In genomic region chr7:1758417-1758858, GRCh38 we compare ENCODE assay signal across 8 cellular contexts.
DNase-seq lines count a peak whose midpoint lies in the region; ATAC-seq and TF ChIP-seq lines count a peak whose summit lies in the region.

No MANE protein-coding gene starts in this region.

- H3K9me3 ChIP-seq in body of pancreas: peaks cover 0 to 4% (median 0%) of the 10 kb centered on the region in 3 donors

- ATAC-seq in body of pancreas (no peak), sciatic nerve (no peak), GM18502 (IDR thresholded peaks at IDR 0.05; ENCODE audit: poor library complexity, unreplicated experiment) (no peak)

- TF ChIP-seq CTCF in body of pancreas (IDR thresholded peaks at IDR 0.05): peak in 4 of 7 experiments; percentile 16 to 52 (median 46)

- H3K27me3 ChIP-seq in body of pancreas: peaks cover 0 to 21% of the 10 kb centered on the region in 2 donors

- no peak overlapping the region for H3K27ac ChIP-seq in body of pancreas

- DNase-seq in NOMO-1 treated with DMSO at 0.1 percent for 48 hours (lab: John Stamatoyannopoulos, UW; ENCODE audit: unreplicated experiment): peak; percentile 13
- no peak for DNase-seq in NOMO-1 treated with dmso at 0.1 percent for 144 hours (lab: John Stamatoyannopoulos, UW; ENCODE audit: unreplicated experiment)
- peak; percentile 37 for DNase-seq in NCI-H1105 (lab: John Stamatoyannopoulos, UW)
- DNase-seq in body of pancreas: peak in 3 of 4 donors; percentile 26 to 47 (median 46)
- DNase-seq in lung microvascular endothelial cell (ENCODE audit: low read depth in 2 of 2): peak; percentile 20 to 59
- no peak for DNase-seq in sciatic nerve (ENCODE audit: low spot score)
- no peak for DNase-seq in globus pallidus (ENCODE audit: low spot score)

- no peak overlapping the region for H3K4me3 ChIP-seq in body of pancreas

- H3K36me3 ChIP-seq in body of pancreas (replicated peaks in 1 of 2; ENCODE audit: insufficient read depth in 1 of 2, low read depth in 2 of 2): no peaks in the 10 kb centered on the region

- peaks cover 5% of the 10 kb centered on the region for H3K4me1 ChIP-seq in body of pancreas

- intact Hi-C loops in body of pancreas (cut with DNase I) (no loop called here), sciatic nerve (cut with DNase I) (no loop called here)

- 11 to 27% methylated on average over 5 of the region's 5 CpGs for WGBS in body of pancreas, 2 donors

- TF ChIP-seq POLR2A in body of pancreas (IDR thresholded peaks at IDR 0.05): no peak

Comparison
In these comparisons a context has a peak if more than half of its experiments do, and no peak if none do; other contexts are left out.
1. DNase-seq: peak in NOMO-1 treated with DMSO at 0.1 percent for 48 hours (single experiment), NCI-H1105 (single experiment), body of pancreas (3 of 4) and lung microvascular endothelial cell (2 of 2); none in NOMO-1 treated with dmso at 0.1 percent for 144 hours (single experiment), sciatic nerve (single experiment) and globus pallidus (single experiment).